ENCODE assay signal across 1 cellular context in genomic region chr10:72800000-72800740, GRCh38.
TF ChIP-seq lines count a peak whose summit lies in the region.

No MANE protein-coding gene starts in this region.

TF ChIP-seq in SK-N-SH, 30 proteins besides CTCF, POLR2A, EP300 and RAD21 (continued from another document):
- TF ChIP-seq ZBTB33 (IDR thresholded peaks at IDR 0.05; ENCODE audit: borderline replicate concordance, low read depth) = no peak
- TF ChIP-seq POLR2AphosphoS5 (IDR thresholded peaks at IDR 0.05; ENCODE audit: low read depth, low read length) = peak; percentile 49
- TF ChIP-seq ELF1 (IDR thresholded peaks at IDR 0.05) = no peak
- no peak for TF ChIP-seq USF1 (IDR thresholded peaks at IDR 0.05; ENCODE audit: borderline replicate concordance, low read depth)
- no peak for TF ChIP-seq NRF1 (IDR thresholded peaks at IDR 0.05; ENCODE audit: low read depth, low read length)
